Comparison of ENCODE assay signal across 9 cellular contexts in the genomic region with DNA sequence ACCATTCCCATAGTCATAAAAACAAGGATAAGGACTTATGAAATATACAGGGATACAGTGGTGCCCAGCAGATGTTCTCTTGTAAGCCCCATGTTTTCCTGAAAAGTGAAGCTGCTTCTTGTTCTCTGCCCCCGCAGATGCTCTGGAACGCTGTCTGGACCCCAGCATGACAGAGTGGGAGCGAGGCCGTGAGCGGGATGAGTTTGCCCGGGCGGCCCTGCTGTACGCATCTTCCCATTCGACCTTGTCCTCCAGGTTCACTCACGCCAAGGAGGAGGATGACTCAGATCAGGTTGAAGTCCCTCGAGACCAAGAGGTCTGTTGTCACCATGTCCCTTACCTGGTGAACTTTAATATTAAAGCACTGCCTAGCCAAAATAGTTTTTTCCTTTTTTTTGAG. TPM values are rescaled to one million over a fixed set of nuclear protein-coding genes. Genes with fewer than 3 reads are reported as not detected.
"Had no signal": no experiment of that assay in that cellular context is flagged by ENCODE, and none has a peak within 500 bp of the region (broad histone marks: within the 10 kb centered on the region; RNA-seq: fewer than 3 reads in every experiment).

No MANE protein-coding gene starts in this region.

- H3K4me1 ChIP-seq: HAP-1 had no signal

- H2AFZ ChIP-seq: GM23248 had no signal

- DNase-seq: GM23248, GOT3, H7, IMR-90 had no signal

- ATAC-seq: HCT116, K562 had no signal

- H3K9ac ChIP-seq: GM23248 had no signal

- H3K27ac ChIP-seq: GM23248 had no signal

- H3K9me3 ChIP-seq: HAP-1 had no signal

- H3K4me3 ChIP-seq: GM23248, HAP-1, K562 had no signal

RNA-seq across cellular contexts. Expression of gene WDR88, which starts 20.3 kb away (rescaled TPM):
- total RNA-seq: GM23248, H4, H7, HT-29, IMR-90, K562 had no signal
- polyA plus RNA-seq: IMR-90 had no signal
